Comparison of ENCODE assay signal across 9 cellular contexts in the genomic region with DNA sequence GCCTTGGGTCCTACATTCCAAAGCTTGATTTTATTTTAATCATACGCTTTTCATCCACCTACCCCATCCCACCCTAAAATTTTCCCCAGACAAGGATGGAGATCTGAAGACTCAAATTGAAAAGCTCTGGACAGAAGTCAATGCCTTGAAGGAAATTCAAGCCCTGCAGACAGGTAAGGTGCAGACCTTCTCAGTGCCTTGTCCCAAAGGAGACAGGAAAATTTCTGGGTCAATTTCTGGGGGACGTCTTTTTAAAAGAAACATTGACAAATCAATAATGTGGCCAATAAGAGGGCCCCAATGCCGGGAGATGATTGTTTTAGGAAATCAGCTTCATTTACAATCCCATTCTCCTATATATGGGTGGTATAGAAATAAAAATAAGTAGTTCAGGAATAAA. TPM values are rescaled to one million over a fixed set of nuclear protein-coding genes. Genes with fewer than 3 reads are reported as not detected.
"Had no signal": no experiment of that assay in that cellular context is flagged by ENCODE, and none has a peak within 500 bp of the region (broad histone marks: within the 10 kb centered on the region; RNA-seq: fewer than 3 reads in every experiment).

No MANE protein-coding gene starts in this region.

- H3K4me2 ChIP-seq: KMS-11 had no signal

- ATAC-seq: HepG2 had no signal

- H3K27ac ChIP-seq: HL-60, KMS-11 had no signal

- FAIRE-seq: HepG2, HTR-8/SVneo had no signal

- H3K9ac ChIP-seq: KMS-11 had no signal

- DNase-seq: IMR-90, KBM-7, KG1 had no signal

RNA-seq across cellular contexts. Expression of gene CLEC3A, which starts 5.7 kb away (rescaled TPM):
- total RNA-seq: HepG2, HT1080, IMR-90 had no signal
- polyA plus RNA-seq: HepG2, IgD-negative memory B cell, IMR-90 had no signal
